In the genomic region with DNA sequence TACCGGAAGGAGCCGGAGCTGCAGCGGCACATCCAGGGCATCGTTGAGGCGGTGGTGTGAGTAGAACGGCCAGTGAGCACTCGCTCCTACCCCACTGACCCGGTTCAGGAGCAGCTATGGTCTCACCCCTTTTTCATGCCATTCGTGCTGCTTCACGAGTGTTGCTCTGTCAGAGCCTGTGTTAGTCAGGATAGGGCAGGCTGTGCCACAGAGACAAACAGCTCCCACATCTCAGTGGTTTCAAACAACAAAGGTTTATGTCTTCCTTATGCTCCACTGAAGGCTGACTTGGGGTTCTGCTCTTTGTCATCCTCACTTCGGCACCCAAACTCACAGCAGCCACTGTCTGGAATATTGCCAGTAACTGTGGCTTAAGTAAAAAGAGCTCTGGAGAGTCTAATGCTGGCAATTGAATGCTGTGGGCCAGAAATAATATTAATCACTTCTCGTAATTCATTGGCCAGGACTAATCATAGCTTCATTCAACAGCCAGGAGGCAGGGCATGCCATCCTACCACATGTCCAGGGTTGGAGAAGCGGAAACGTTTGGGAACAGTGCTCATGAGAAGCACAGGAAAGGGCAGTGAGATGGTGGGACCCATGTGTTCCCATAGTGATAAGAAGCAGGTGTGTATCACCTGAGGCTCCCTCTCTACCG, we compare ENCODE assay signal across 1 cellular context.
TF ChIP-seq lines count a peak whose summit lies in the region.

No MANE protein-coding gene starts in this region.

TF ChIP-seq in K562, 482 proteins besides CTCF, POLR2A, EP300 and RAD21:
- TF ChIP-seq POLR2AphosphoS5 (IDR thresholded peaks at IDR 0.05; ENCODE audit: control insufficient read depth, insufficient read depth, low read depth, low read length) (no peak), ZNF589 (CRISPR knock-in tag; IDR thresholded peaks at IDR 0.05; ENCODE audit: low read depth) (no peak), RFX1 (IDR thresholded peaks at IDR 0.05) (0 out of 2 replicates have a peak, but pooled peaks have one; percentile 5), BRCA1 (IDR thresholded peaks at IDR 0.05) (no peak), BRCA1 (CRISPR knock-in tag; IDR thresholded peaks at IDR 0.05) (0 out of 2 replicates have a peak, but pooled peaks have one; percentile 32), ERF (CRISPR knock-in tag; IDR thresholded peaks at IDR 0.05) (no peak), CCAR2 (IDR thresholded peaks at IDR 0.05; ENCODE audit: low read depth, low read length) (no peak), ZNF12 (CRISPR knock-in tag; IDR thresholded peaks at IDR 0.05) (peak; percentile 100), CBX3 (IDR thresholded peaks at IDR 0.05; ENCODE audit: borderline replicate concordance in 1 of 2, low read length in 2 of 2) (peak in 1 of 2 experiments; percentile 19; a peak in 1 of 3 replicates), NFIC (IDR thresholded peaks at IDR 0.05) (peak; percentile 48)
